Comparison of ENCODE assay signal across 8 cellular contexts in the genomic region with DNA sequence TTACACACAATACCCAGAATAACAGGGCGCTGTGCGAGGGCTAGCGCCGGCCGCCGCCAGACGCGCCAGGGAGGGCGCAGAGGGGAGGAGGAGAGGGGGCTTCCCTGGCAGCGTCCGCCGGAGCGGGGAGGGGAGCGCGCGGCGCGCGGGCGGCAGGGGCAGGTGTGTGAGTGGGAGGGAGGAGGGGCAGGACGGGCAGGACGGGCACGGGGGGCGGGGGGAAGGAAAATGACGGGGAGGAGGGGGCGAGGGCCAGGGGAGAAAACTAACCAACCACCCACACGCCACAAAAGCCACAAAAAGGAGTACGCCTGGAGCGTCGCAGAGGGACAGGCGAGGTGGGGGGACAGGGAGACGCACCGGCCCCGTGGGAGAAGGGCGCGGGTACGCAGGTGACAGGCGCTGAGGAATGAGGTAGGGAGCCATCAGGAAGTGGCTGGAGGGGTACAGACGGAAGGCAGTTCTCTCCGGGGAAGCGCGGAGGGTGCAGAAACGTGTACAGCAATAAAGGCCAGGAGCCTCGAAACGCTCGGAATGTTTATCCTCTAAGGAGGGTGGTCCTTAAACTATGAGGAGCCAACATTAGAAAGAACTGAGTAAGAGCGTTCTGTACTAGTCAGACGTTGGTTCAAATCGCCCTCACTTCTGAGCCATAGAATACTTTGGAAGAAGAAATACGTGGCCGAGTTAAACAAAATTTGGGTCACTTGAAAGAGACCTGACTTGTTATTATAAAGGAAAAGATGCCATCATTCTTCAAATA. TPM values are rescaled to one million over a fixed set of nuclear protein-coding genes. Genes with fewer than 3 reads are reported as not detected.
A peak's percentile ranks its signal among the peaks of the same experiment; 100 is the strongest.
DNase-seq lines count a peak whose midpoint lies in the region; ATAC-seq, FAIRE-seq and TF ChIP-seq lines count a peak whose summit lies in the region.

No MANE protein-coding gene starts in this region.

- H2BK5ac ChIP-seq in H9 (ENCODE audit: insufficient read length, low read length), result no peak overlapping the region

- no peak overlapping the region for H4K91ac ChIP-seq in H9 (ENCODE audit: insufficient read length, low read depth, low read length)

- dilution Hi-C loops in endothelial cell of umbilical vein (cut with MboI; ENCODE audit: extremely low pct_ligation_motif_present, low sequenced_read_pairs), result no loop called here

- peak overlapping the region in 2 of 3 experiments; percentile 73 to 94; a peak in 5 of 7 replicates for H3K27ac Mint-ChIP-seq in H9
- peak overlapping the region; percentile 88 for H3K27ac Mint-ChIP-seq in activated CD8-positive, alpha-beta T cell treated with anti-CD3 and anti-CD28 coated beads, Interleukin-2, amount 10 ng/mL, durations not matched to agents 7 days and 5 days
- H3K27ac Mint-ChIP-seq in naive thymus-derived CD8-positive, alpha-beta T cell, result peak overlapping the region; percentile 94 to 99 (median 98)

- H3K23ac ChIP-seq in H9 (ENCODE audit: insufficient read length, low read depth, low read length), result no peak overlapping the region

- H3K79me1 ChIP-seq in H9 (ENCODE audit: insufficient read depth, low read depth, low read length, poor library complexity, severe bottlenecking), result no peaks in the 10 kb centered on the region

- CTCF ChIA-PET in activated CD8-positive, alpha-beta T cell treated with anti-CD3 and anti-CD28 coated beads, Interleukin-2, amount 10 ng/mL, durations not matched to agents 7 days and 5 days (lab: Charles Lee), result no interaction called here
- CTCF ChIA-PET in endothelial cell of umbilical vein (lab: Charles Lee), result interaction anchor here (0.7 kb wide), 1 partner anchor 19 kb away, joined by 3 read pairs; no protein-coding TSS in a partner anchor

- H4K5ac ChIP-seq in H9 (ENCODE audit: insufficient read length, low read depth, low read length), result no peak overlapping the region

- H4K20me1 ChIP-seq in H9 (ENCODE audit: control insufficient read depth, insufficient read depth, insufficient read length) (no peaks in the 10 kb centered on the region), endothelial cell of umbilical vein (replicated peaks; ENCODE audit: control insufficient read depth, extremely low read depth, insufficient read depth, low read length) (no peaks in the 10 kb centered on the region)

- no peak overlapping the region for H2BK15ac ChIP-seq in H9 (ENCODE audit: low read depth, low read length)

- H3K9me3 ChIP-seq in H9 (ENCODE audit: control insufficient read depth, low read depth, low read length) (no peaks in the 10 kb centered on the region), endothelial cell of umbilical vein (replicated peaks; ENCODE audit: control insufficient read depth, insufficient read depth, low read length) (no peaks in the 10 kb centered on the region)

- H3K79me2 ChIP-seq in H9 (ENCODE audit: insufficient read depth, low read length) (peaks cover 1% of the 10 kb centered on the region; the same call in 1 of the 2 replicates), endothelial cell of umbilical vein (ENCODE audit: control insufficient read depth, insufficient read depth, low read length) (no peaks in the 10 kb centered on the region)

- H3K4me1 ChIP-seq in H9 (ENCODE audit: insufficient read depth, low read length) (peaks cover 2% of the 10 kb centered on the region; the same call in 1 of the 2 replicates), endothelial cell of umbilical vein (ENCODE audit: control insufficient read depth, extremely low read depth, insufficient read depth, low read length) (peaks cover 8% of the 10 kb centered on the region)

- no peaks in the 10 kb centered on the region for H3K9me1 ChIP-seq in endothelial cell of umbilical vein (replicated peaks; ENCODE audit: control insufficient read depth, extremely low read depth, insufficient read depth, low read length)

- peak overlapping the region; percentile 39 to 68 (median 66) for H3K4me3 ChIP-seq in endothelial cell of umbilical vein (replicated peaks in 1 of 3; ENCODE audit: insufficient read depth in 1 of 3, low read depth in 1 of 3, low read length in 3 of 3)

- peak; percentile 57 for DNase-seq in H9
- DNase-seq in NCI-H510A (lab: John Stamatoyannopoulos, UW), result peak; percentile 73
- peak; percentile 81 for DNase-seq in activated CD8-positive, alpha-beta T cell treated with anti-CD3 and anti-CD28 coated beads, Interleukin-2, amount 10 ng/mL, durations not matched to agents 7 days and 5 days
- peak; percentile 6 for DNase-seq in endothelial cell of umbilical vein (ENCODE audit: low read depth, low spot score)
- DNase-seq in naive thymus-derived CD8-positive, alpha-beta T cell, result peak; percentile 66 to 87 (median 74)
- DNase-seq in stimulated activated naive CD8-positive, alpha-beta T cell treated with anti-CD3 and anti-CD28 coated beads, Interleukin-15, Interleukin-2, amounts not matched to agents 100 U/mL and 50 U/mL, for 24 hours, result peak; percentile 81
- no peak for DNase-seq in GM19238 (ENCODE audit: insufficient read length, low spot score)

- no peaks in the 10 kb centered on the region for H3K36me3 ChIP-seq in endothelial cell of umbilical vein (ENCODE audit: control insufficient read depth in 2 of 2, extremely low read depth in 1 of 2, insufficient read depth in 2 of 2, low read length in 2 of 2)

- BruUV-seq in endothelial cell of umbilical vein (replicated peaks; lab: Mats Ljungman, UMichigan), result no TSS peak

- peak overlapping the region; percentile 88 to 98 for H3K4me3 Mint-ChIP-seq in H9
- peak overlapping the region; percentile 87 for H3K4me3 Mint-ChIP-seq in activated CD8-positive, alpha-beta T cell treated with anti-CD3 and anti-CD28 coated beads, Interleukin-2, amount 10 ng/mL, durations not matched to agents 7 days and 5 days
- H3K4me3 Mint-ChIP-seq in naive thymus-derived CD8-positive, alpha-beta T cell, result peak overlapping the region; percentile 93 to 99 (median 96)

- no CpG with 5 or more reads among the region's 51 CpGs for WGBS in H9 (ENCODE audit: extremely low coverage, insufficient read length, low lambda C conversion rate)

- no peak overlapping the region for H4K8ac ChIP-seq in H9 (replicated peaks; ENCODE audit: insufficient read length, low read depth, low read length)

- no peak overlapping the region for H3K14ac ChIP-seq in H9 (ENCODE audit: insufficient read depth, low read length)

- POLR2A ChIA-PET in activated CD8-positive, alpha-beta T cell treated with anti-CD3 and anti-CD28 coated beads, Interleukin-2, amount 10 ng/mL, durations not matched to agents 7 days and 5 days (lab: Charles Lee), result interaction anchor here (0.8 to 12.9 kb wide), 9 partner anchors 8 to 323 kb away, joined by 3 to 265 read pairs (median 5); no protein-coding TSS in a partner anchor
- POLR2A ChIA-PET in endothelial cell of umbilical vein (lab: Charles Lee), result no interaction called here
- POLR2A ChIA-PET in naive thymus-derived CD8-positive, alpha-beta T cell (lab: Charles Lee), result interaction anchor here (0.9 to 6.8 kb wide), 14 partner anchors 8 to 333 kb away, joined by 3 to 65 read pairs (median 8); no protein-coding TSS in a partner anchor

- H3K4ac ChIP-seq in H9 (ENCODE audit: low read depth, low read length), result no peak overlapping the region

- peaks cover 27 to 29% of the 10 kb centered on the region in 2 experiments for H3K4me1 Mint-ChIP-seq in H9
- peaks cover 60% of the 10 kb centered on the region for H3K4me1 Mint-ChIP-seq in activated CD8-positive, alpha-beta T cell treated with anti-CD3 and anti-CD28 coated beads, Interleukin-2, amount 10 ng/mL, durations not matched to agents 7 days and 5 days (ENCODE audit: low read depth)
- H3K4me1 Mint-ChIP-seq in naive thymus-derived CD8-positive, alpha-beta T cell, result peaks cover 34 to 79% (median 65%) of the 10 kb centered on the region in 4 donors

- H2BK120ac ChIP-seq in H9 (ENCODE audit: low read depth, low read length, poor library complexity, severe bottlenecking), result no peak overlapping the region

- no peak overlapping the region for H3K18ac ChIP-seq in H9 (ENCODE audit: insufficient read length, low read depth, low read length)

- no peak for TF ChIP-seq POLR2A in endothelial cell of umbilical vein (IDR thresholded peaks at IDR 0.05; ENCODE audit: low read depth, low read length)

- no peaks in the 10 kb centered on the region for H3K27me3 Mint-ChIP-seq in H9 (ENCODE audit: low read depth)
- H3K27me3 Mint-ChIP-seq in activated CD8-positive, alpha-beta T cell treated with anti-CD3 and anti-CD28 coated beads, Interleukin-2, amount 10 ng/mL, durations not matched to agents 7 days and 5 days (ENCODE audit: low read depth), result no peaks in the 10 kb centered on the region
- no peaks in the 10 kb centered on the region for H3K27me3 Mint-ChIP-seq in naive thymus-derived CD8-positive, alpha-beta T cell

- H3K9me3 Mint-ChIP-seq in H9, result no peaks in the 10 kb centered on the region; a peak in 1 of 5 replicates
- no peaks in the 10 kb centered on the region for H3K9me3 Mint-ChIP-seq in activated CD8-positive, alpha-beta T cell treated with anti-CD3 and anti-CD28 coated beads, Interleukin-2, amount 10 ng/mL, durations not matched to agents 7 days and 5 days (ENCODE audit: insufficient read depth)
- H3K9me3 Mint-ChIP-seq in naive thymus-derived CD8-positive, alpha-beta T cell, result no peaks in the 10 kb centered on the region

- TF ChIP-seq CTCF in H9 (conservative IDR thresholded peaks at IDR 0.05) (no peak), endothelial cell of umbilical vein (IDR thresholded peaks at IDR 0.05; ENCODE audit: extremely low read depth in 1 of 2, insufficient read depth in 1 of 2, low read depth in 1 of 2, low read length in 2 of 2) (no peak)

- intact Hi-C loops in endothelial cell of umbilical vein (cut with micrococcal nuclease), result no loop called here

- no peak overlapping the region for H2AK5ac ChIP-seq in H9 (ENCODE audit: insufficient read length, low read length)

- peak; percentile 50 for ATAC-seq in activated CD8-positive, alpha-beta T cell treated with anti-CD3 and anti-CD28 coated beads, Interleukin-2, amount 10 ng/mL, durations not matched to agents 7 days and 5 days
- peak; percentile 52 to 62 for ATAC-seq in naive thymus-derived CD8-positive, alpha-beta T cell
- ATAC-seq in stimulated activated naive CD8-positive, alpha-beta T cell treated with anti-CD3 and anti-CD28 coated beads, Interleukin-15, Interleukin-2, amounts not matched to agents 100 U/mL and 50 U/mL, for 24 hours, result peak; percentile 63
- ATAC-seq in GM21528 (IDR thresholded peaks at IDR 0.05; ENCODE audit: low FRiP score, unreplicated experiment), result no peak

- no peak for FAIRE-seq in endothelial cell of umbilical vein (lab: Jason Lieb, UNC)

- H3K27ac ChIP-seq in H9 (ENCODE audit: insufficient read length, low read depth, low read length) (no peak overlapping the region), endothelial cell of umbilical vein (ENCODE audit: insufficient read depth, low read depth, low read length) (no peak overlapping the region)

- no peak overlapping the region for H3T11ph ChIP-seq in H9 (ENCODE audit: low read length)

- H3K27me3 ChIP-seq in H9 (ENCODE audit: insufficient read depth, low read length), result no peaks in the 10 kb centered on the region
- peaks cover 8 to 41% of the 10 kb centered on the region in 2 experiments for H3K27me3 ChIP-seq in endothelial cell of umbilical vein (ENCODE audit: control insufficient read depth in 2 of 2, insufficient read depth in 2 of 2, low read length in 2 of 2)

- peaks cover 13% of the 10 kb centered on the region for H3K23me2 ChIP-seq in H9 (ENCODE audit: insufficient read length, low read depth, low read length, poor library complexity, severe bottlenecking)

- no peak overlapping the region for H2AFZ ChIP-seq in H9 (ENCODE audit: low read length)
- H2AFZ ChIP-seq in endothelial cell of umbilical vein (ENCODE audit: low read depth, low read length), result peak overlapping the region; percentile 88

- H2BK20ac ChIP-seq in H9 (ENCODE audit: low read depth, low read length, poor library complexity, severe bottlenecking), result no peak overlapping the region

- H2BK12ac ChIP-seq in H9 (ENCODE audit: insufficient read length, low read depth, low read length), result no peak overlapping the region

- H3K4me2 ChIP-seq in H9 (ENCODE audit: insufficient read depth, insufficient read length, low read length) (peak overlapping the region; percentile 86), endothelial cell of umbilical vein (ENCODE audit: insufficient read depth, low read length) (peak overlapping the region; percentile 57)

- H3K9ac ChIP-seq in H9 (ENCODE audit: extremely low read depth, insufficient read length, low read length), result no peak overlapping the region
- no peak overlapping the region for H3K9ac ChIP-seq in endothelial cell of umbilical vein (replicated peaks; ENCODE audit: extremely low read depth, insufficient read depth, low read length)

- no peak overlapping the region for H3K56ac ChIP-seq in H9 (ENCODE audit: insufficient read length, low read depth, low read length)

- no peaks in the 10 kb centered on the region for H3K36me3 Mint-ChIP-seq in H9 (ENCODE audit: insufficient read depth in 1 of 3, low read depth in 3 of 3)
- H3K36me3 Mint-ChIP-seq in activated CD8-positive, alpha-beta T cell treated with anti-CD3 and anti-CD28 coated beads, Interleukin-2, amount 10 ng/mL, durations not matched to agents 7 days and 5 days (ENCODE audit: low read depth), result peaks cover 66% of the 10 kb centered on the region
- H3K36me3 Mint-ChIP-seq in naive thymus-derived CD8-positive, alpha-beta T cell, result peaks cover 0 to 14% (median under 1%) of the 10 kb centered on the region in 3 donors

RNA-seq across cellular contexts. Expression of gene SATB1, which starts 0.7 kb away (rescaled TPM):
- total RNA-seq in H9 (2021) (23.4 and 30.7 TPM in 2 replicates), endothelial cell of umbilical vein (6.2 and 6.7 TPM in 2 replicates)
- total RNA-seq in activated CD8-positive, alpha-beta T cell treated with anti-CD3 and anti-CD28 coated beads, Interleukin-2, amount 10 ng/mL, durations not matched to agents 7 days and 5 days, result 100 to 1,000 TPM; 268 to 273 TPM
- polyA plus RNA-seq in endothelial cell of umbilical vein, result 3.9 and 6.0 TPM in 2 replicates
- 5.0 and 7.3 TPM in 2 replicates for polyA plus RNA-seq in endothelial cell of umbilical vein (2011; cell fraction: cytosol; rRNA removed)
- polyA plus RNA-seq in endothelial cell of umbilical vein (2011; cell fraction: nucleus; rRNA removed), result 27.7 and 27.9 TPM in 2 replicates
- polyA plus RNA-seq in endothelial cell of umbilical vein (2012), result 2.5 and 2.8 TPM in 2 replicates
- polyA minus RNA-seq in endothelial cell of umbilical vein, result 11.4 and 24.6 TPM in 2 replicates
- polyA minus RNA-seq in endothelial cell of umbilical vein (2011; cell fraction: cytosol; rRNA and poly(A)+ RNA removed), result not detected
- polyA minus RNA-seq in endothelial cell of umbilical vein (2011; cell fraction: nucleus; rRNA and poly(A)+ RNA removed), result 15.5 and 24.6 TPM in 2 replicates
- total RNA-seq in naive thymus-derived CD8-positive, alpha-beta T cell, result 100 to 1,000 TPM; 429 to 436 TPM
- polyA plus RNA-seq in naive thymus-derived CD8-positive, alpha-beta T cell, result 100 to 1,000 TPM; 196 to 265 (median 242) TPM
